Comparison of ENCODE assay signal across 1 cellular context in the genomic region with DNA sequence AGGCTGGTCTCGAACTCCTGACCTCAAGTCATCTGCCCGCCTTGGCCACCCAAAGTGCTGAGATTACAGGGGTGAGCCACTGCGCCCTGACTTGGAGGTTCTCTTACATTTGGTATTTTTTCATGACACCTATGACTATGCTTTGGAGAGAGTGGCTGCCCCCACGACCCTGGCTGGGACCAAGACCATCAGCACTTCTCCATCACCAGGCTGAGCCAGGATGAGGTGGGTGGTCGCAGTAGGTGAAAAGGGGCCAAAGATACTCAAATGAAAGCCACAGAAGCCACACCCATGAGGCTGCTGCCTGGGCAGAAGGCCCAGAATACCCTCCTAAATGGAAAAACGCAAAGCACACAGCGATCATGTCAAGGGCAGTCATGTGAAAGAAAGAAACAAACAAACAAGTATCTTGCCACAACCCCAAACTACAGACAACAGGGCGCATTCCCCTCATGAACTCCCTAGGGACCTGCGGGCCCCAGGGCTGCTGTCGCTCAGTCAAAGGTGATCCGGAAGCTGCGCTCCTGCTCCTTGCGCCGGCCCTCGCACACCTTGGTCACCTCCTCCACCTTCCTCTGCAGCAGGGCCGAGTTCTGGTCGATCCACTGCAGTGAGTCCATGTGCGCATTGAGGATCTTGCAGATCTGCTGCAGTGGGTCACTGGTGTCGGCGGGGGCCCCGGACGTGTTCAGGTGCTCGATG.
TF ChIP-seq lines count a peak whose summit lies in the region.

No MANE protein-coding gene starts in this region.

TF ChIP-seq in GM12878, 131 proteins besides CTCF, POLR2A, EP300 and RAD21:
- TF ChIP-seq MEF2B (IDR thresholded peaks at IDR 0.05; ENCODE audit: partially characterized antibody, poor library complexity, severe bottlenecking) = peak; percentile 58
- 0 out of 2 replicates have a peak, but pooled peaks have one; percentile 33 for TF ChIP-seq CBFB (IDR thresholded peaks at IDR 0.05; ENCODE audit: low read depth)
- 0 out of 2 replicates have a peak, but pooled peaks have one; percentile 6 for TF ChIP-seq HDGF (IDR thresholded peaks at IDR 0.05)
- TF ChIP-seq, protein P1, sequence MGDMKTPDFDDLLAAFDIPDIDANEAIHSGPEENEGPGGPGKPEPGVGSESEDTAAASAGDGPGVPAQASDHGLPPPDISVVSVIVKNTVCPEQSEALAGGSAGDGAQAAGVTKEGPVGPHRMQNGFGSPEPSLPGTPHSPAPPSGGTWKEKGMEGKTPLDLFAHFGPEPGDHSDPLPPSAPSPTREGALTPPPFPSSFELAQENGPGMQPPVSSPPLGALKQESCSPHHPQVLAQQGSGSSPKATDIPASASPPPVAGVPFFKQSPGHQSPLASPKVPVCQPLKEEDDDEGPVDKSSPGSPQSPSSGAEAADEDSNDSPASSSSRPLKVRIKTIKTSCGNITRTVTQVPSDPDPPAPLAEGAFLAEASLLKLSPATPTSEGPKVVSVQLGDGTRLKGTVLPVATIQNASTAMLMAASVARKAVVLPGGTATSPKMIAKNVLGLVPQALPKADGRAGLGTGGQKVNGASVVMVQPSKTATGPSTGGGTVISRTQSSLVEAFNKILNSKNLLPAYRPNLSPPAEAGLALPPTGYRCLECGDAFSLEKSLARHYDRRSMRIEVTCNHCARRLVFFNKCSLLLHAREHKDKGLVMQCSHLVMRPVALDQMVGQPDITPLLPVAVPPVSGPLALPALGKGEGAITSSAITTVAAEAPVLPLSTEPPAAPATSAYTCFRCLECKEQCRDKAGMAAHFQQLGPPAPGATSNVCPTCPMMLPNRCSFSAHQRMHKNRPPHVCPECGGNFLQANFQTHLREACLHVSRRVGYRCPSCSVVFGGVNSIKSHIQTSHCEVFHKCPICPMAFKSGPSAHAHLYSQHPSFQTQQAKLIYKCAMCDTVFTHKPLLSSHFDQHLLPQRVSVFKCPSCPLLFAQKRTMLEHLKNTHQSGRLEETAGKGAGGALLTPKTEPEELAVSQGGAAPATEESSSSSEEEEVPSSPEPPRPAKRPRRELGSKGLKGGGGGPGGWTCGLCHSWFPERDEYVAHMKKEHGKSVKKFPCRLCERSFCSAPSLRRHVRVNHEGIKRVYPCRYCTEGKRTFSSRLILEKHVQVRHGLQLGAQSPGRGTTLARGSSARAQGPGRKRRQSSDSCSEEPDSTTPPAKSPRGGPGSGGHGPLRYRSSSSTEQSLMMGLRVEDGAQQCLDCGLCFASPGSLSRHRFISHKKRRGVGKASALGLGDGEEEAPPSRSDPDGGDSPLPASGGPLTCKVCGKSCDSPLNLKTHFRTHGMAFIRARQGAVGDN (IDR thresholded peaks at IDR 0.05) = peak; percentile 10; the same call in 1 of the 2 replicates
- TF ChIP-seq EZH2 (IDR thresholded peaks at IDR 0.05; ENCODE audit: borderline replicate concordance, control insufficient read depth, low read depth, low read length) = no peak
- no peak for TF ChIP-seq RCOR1 (conservative IDR thresholded peaks at IDR 0.05; ENCODE audit: low read depth, low read length)
- 0 out of 2 replicates have a peak, but pooled peaks have one; percentile 16 for TF ChIP-seq YY1 (IDR thresholded peaks at IDR 0.05; ENCODE audit: low read depth, low read length)
- TF ChIP-seq ZNF384 (IDR thresholded peaks at IDR 0.05; ENCODE audit: borderline replicate concordance, low read depth, low read length) = no peak
- 0 out of 2 replicates have a peak, but pooled peaks have one; percentile 26 for TF ChIP-seq MTA3 (IDR thresholded peaks at IDR 0.05; ENCODE audit: borderline replicate concordance, low read length)
- no peak for TF ChIP-seq TARDBP (IDR thresholded peaks at IDR 0.05; ENCODE audit: borderline replicate concordance)
- peak; percentile 82 for TF ChIP-seq NR2F1 (conservative IDR thresholded peaks at IDR 0.05)
- TF ChIP-seq ATF7 (IDR thresholded peaks at IDR 0.05; ENCODE audit: low read depth) = no peak; the same call in 1 of the 2 replicates
- peak; percentile 56 for TF ChIP-seq RUNX3 (IDR thresholded peaks at IDR 0.05; ENCODE audit: low read length)
- TF ChIP-seq KDM1A (IDR thresholded peaks at IDR 0.05; ENCODE audit: borderline replicate concordance) = no peak
- TF ChIP-seq, protein P2, sequence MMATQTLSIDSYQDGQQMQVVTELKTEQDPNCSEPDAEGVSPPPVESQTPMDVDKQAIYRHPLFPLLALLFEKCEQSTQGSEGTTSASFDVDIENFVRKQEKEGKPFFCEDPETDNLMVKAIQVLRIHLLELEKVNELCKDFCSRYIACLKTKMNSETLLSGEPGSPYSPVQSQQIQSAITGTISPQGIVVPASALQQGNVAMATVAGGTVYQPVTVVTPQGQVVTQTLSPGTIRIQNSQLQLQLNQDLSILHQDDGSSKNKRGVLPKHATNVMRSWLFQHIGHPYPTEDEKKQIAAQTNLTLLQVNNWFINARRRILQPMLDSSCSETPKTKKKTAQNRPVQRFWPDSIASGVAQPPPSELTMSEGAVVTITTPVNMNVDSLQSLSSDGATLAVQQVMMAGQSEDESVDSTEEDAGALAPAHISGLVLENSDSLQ (IDR thresholded peaks at IDR 0.05) = peak; percentile 60; the same call in 1 of the 2 replicates
- TF ChIP-seq PAX5 (IDR thresholded peaks at IDR 0.05; ENCODE audit: borderline replicate concordance, low read depth, low read length) = 0 out of 2 replicates have a peak, but pooled peaks have one; percentile 7
- TF ChIP-seq SMARCA5 (IDR thresholded peaks at IDR 0.05) = peak; percentile 67; the same call in 1 of the 2 replicates
- TF ChIP-seq USF2 (IDR thresholded peaks at IDR 0.05; ENCODE audit: borderline replicate concordance, low read depth, low read length) = no peak
- TF ChIP-seq ZNF217 (IDR thresholded peaks at IDR 0.05) = 0 out of 2 replicates have a peak, but pooled peaks have one; percentile 18
- TF ChIP-seq, protein P3, sequence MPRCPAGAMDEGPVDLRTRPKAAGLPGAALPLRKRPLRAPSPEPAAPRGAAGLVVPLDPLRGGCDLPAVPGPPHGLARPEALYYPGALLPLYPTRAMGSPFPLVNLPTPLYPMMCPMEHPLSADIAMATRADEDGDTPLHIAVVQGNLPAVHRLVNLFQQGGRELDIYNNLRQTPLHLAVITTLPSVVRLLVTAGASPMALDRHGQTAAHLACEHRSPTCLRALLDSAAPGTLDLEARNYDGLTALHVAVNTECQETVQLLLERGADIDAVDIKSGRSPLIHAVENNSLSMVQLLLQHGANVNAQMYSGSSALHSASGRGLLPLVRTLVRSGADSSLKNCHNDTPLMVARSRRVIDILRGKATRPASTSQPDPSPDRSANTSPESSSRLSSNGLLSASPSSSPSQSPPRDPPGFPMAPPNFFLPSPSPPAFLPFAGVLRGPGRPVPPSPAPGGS (IDR thresholded peaks at IDR 0.05; ENCODE audit: borderline replicate concordance, insufficient read depth, low read depth, low read length, poor library complexity, severe bottlenecking) = peak; percentile 19
- 0 out of 2 replicates have a peak, but pooled peaks have one; percentile 12 for TF ChIP-seq TCF12 (IDR thresholded peaks at IDR 0.05; ENCODE audit: low read depth, low read length)
- TF ChIP-seq EED (IDR thresholded peaks at IDR 0.05; ENCODE audit: low read depth) = peak; percentile 31; the same call in 1 of the 2 replicates
- no peak for TF ChIP-seq SP1 (IDR thresholded peaks at IDR 0.05; ENCODE audit: low read depth, low read length)
